10 cellular contexts compared by ENCODE assay signal in genomic region chr19:49807888-49808675, GRCh38. TPM values are rescaled to one million over a fixed set of nuclear protein-coding genes. Genes with fewer than 3 reads are reported as not detected.
DNase-seq lines count a peak whose midpoint lies in the region; ATAC-seq and TF ChIP-seq lines count a peak whose summit lies in the region.
"Had no signal": no experiment of that assay in that cellular context is flagged by ENCODE, and none has a peak within 500 bp of the region (broad histone marks: within the 10 kb centered on the region; RNA-seq: fewer than 3 reads in every experiment).

No MANE protein-coding gene starts in this region.

- H3K9me3 Mint-ChIP-seq in brain, result no peaks in the 10 kb centered on the region

- TF ChIP-seq CTCF in cardiac muscle cell (IDR thresholded peaks at IDR 0.05; ENCODE audit: low read depth, low read length) (no peak), brain (conservative IDR thresholded peaks at IDR 0.05) (no peak), vagina (IDR thresholded peaks at IDR 0.05) (no peak), GM10266 (IDR thresholded peaks at IDR 0.05; ENCODE audit: control insufficient read depth, insufficient read depth, low read depth, missing control alignments) (no peak)

- peaks cover 5% of the 10 kb centered on the region for H3K4me1 ChIP-seq in cardiac muscle cell (ENCODE audit: low read depth)
- H3K4me1 ChIP-seq in muscle layer of colon (ENCODE audit: insufficient read depth, low read length), result peaks cover 25% of the 10 kb centered on the region
- peaks cover 30% of the 10 kb centered on the region for H3K4me1 ChIP-seq in vagina
- no peaks in the 10 kb centered on the region for H3K4me1 ChIP-seq in SJCRH30

- no peak for TF ChIP-seq POLR2A in vagina (IDR thresholded peaks at IDR 0.05)

- H3K27ac ChIP-seq in cardiac muscle cell (peak overlapping the region; percentile 7), muscle layer of colon (ENCODE audit: low read depth, low read length) (peak overlapping the region; percentile 72), vagina (peak overlapping the region; percentile 90), SJCRH30 (no peak overlapping the region)

- no peaks in the 10 kb centered on the region for H3K27me3 ChIP-seq in cardiac muscle cell
- no peaks in the 10 kb centered on the region for H3K27me3 ChIP-seq in muscle layer of colon (ENCODE audit: control insufficient read depth in 1 of 2, insufficient read depth in 2 of 2, low read length in 2 of 2)
- no peaks in the 10 kb centered on the region for H3K27me3 ChIP-seq in vagina
- H3K27me3 ChIP-seq in SJCRH30, result no peaks in the 10 kb centered on the region
- H3K27me3 ChIP-seq: MG63 had no signal

- H3K27ac Mint-ChIP-seq in brain, result peak overlapping the region; percentile 66 to 98 (median 90)

- no peak overlapping the region for H3K4me3 ChIP-seq in cardiac muscle cell
- peak overlapping the region in 1 of 2 donors; percentile 72 for H3K4me3 ChIP-seq in muscle layer of colon (ENCODE audit: low read depth in 1 of 2, low read length in 2 of 2)
- peak overlapping the region; percentile 66 to 92 for H3K4me3 ChIP-seq in vagina
- H3K4me3 ChIP-seq in SJCRH30, result no peak overlapping the region
- H3K4me3 ChIP-seq: MG63 had no signal

- ATAC-seq in GM18858 (IDR thresholded peaks at IDR 0.05; ENCODE audit: unreplicated experiment), result no peak

- no peaks in the 10 kb centered on the region for H3K27me3 Mint-ChIP-seq in brain

- peaks cover 40% of the 10 kb centered on the region for H3K4me1 Mint-ChIP-seq in brain

- intact Hi-C loops in cardiac septum (cut with DNase I), result loop anchor here (5.0 kb wide), 1 partner anchor 126 kb away; no protein-coding TSS in a partner anchor
- intact Hi-C loops in vagina (cut with DNase I), result loop anchor here (5.0 kb wide), 1 partner anchor 41 kb away; the partner anchor contains the start of gene AP2A1

- peak overlapping the region in 4 of 5 experiments; percentile 84 to 91 (median 87) for H3K4me3 Mint-ChIP-seq in brain

- H3K9me3 ChIP-seq in cardiac muscle cell (ENCODE audit: low read depth) (no peaks in the 10 kb centered on the region), muscle layer of colon (ENCODE audit: low read length) (no peaks in the 10 kb centered on the region), vagina (no peaks in the 10 kb centered on the region), SJCRH30 (replicated peaks) (no peaks in the 10 kb centered on the region)
- H3K9me3 ChIP-seq: MG63 had no signal

- no peak for DNase-seq in cardiac muscle cell (ENCODE audit: low read depth in 1 of 2, low spot score in 1 of 2)
- no peak for DNase-seq in cardiac septum (ENCODE audit: low spot score)
- DNase-seq in vagina (ENCODE audit: extremely low spot score in 2 of 2), result no peak
- DNase-seq in GM10266 (ENCODE audit: extremely low spot score), result no peak
- no peak for DNase-seq in SJCRH30
- DNase-seq: DMS 273 treated with DMSO at 0.1 percent for 48 hours had no signal

- H3K9ac ChIP-seq in muscle layer of colon (ENCODE audit: low read length), result no peak overlapping the region

- H3K36me3 Mint-ChIP-seq in brain, result peaks cover 14% of the 10 kb centered on the region

- peaks cover 8% of the 10 kb centered on the region for H3K36me3 ChIP-seq in cardiac muscle cell
- peaks cover 26% of the 10 kb centered on the region for H3K36me3 ChIP-seq in muscle layer of colon (ENCODE audit: insufficient read depth, low read length)
- H3K36me3 ChIP-seq in vagina, result peaks cover 0 to 25% of the 10 kb centered on the region in 2 donors
- H3K36me3 ChIP-seq in SJCRH30, result peaks cover 26% of the 10 kb centered on the region

RNA-seq across cellular contexts. Expression of gene FUZ, which starts 5.0 kb away (rescaled TPM):
- total RNA-seq in cardiac muscle cell, result 37.8 and 60.8 TPM in 2 replicates
- 35.6 and 39.0 TPM in 2 replicates for polyA plus RNA-seq in cardiac muscle cell
- 13.7 TPM for total RNA-seq in cardiac septum
- polyA plus RNA-seq in brain (ENCODE audit: insufficient read depth, low read depth, low replicate concordance), result 89.3 TPM
- 11.5 TPM for total RNA-seq in vagina
- 27.6 and 27.9 TPM in 2 replicates for total RNA-seq in SJCRH30 (2014; rRNA removed; shearing (Covaris generic))

RNA-seq across cellular contexts. Expression of gene MED25, which starts 10.0 kb away (rescaled TPM):
- total RNA-seq in cardiac muscle cell, result 68.7 and 83.7 TPM in 2 replicates
- 69.9 and 73.2 TPM in 2 replicates for polyA plus RNA-seq in cardiac muscle cell
- total RNA-seq in cardiac septum, result 33.0 TPM
- 96.6 TPM for polyA plus RNA-seq in brain (ENCODE audit: insufficient read depth, low read depth, low replicate concordance)
- 25.0 TPM for total RNA-seq in vagina
- total RNA-seq in SJCRH30 (2014; rRNA removed; shearing (Covaris generic)), result 22.2 and 27.4 TPM in 2 replicates

RNA-seq across cellular contexts. Expression of gene AP2A1, which starts 41.3 kb away (rescaled TPM):
- total RNA-seq in cardiac muscle cell, result 152 and 153 TPM in 2 replicates
- 64.2 and 78.0 TPM in 2 replicates for polyA plus RNA-seq in cardiac muscle cell
- total RNA-seq in cardiac septum, result 63.9 TPM
- polyA plus RNA-seq in brain (ENCODE audit: insufficient read depth, low read depth, low replicate concordance), result 106 TPM
- total RNA-seq in vagina, result 80.8 TPM
- 66.5 and 68.8 TPM in 2 replicates for total RNA-seq in SJCRH30 (2014; rRNA removed; shearing (Covaris generic))

RNA-seq across cellular contexts. Expression of gene PTOV1, which starts 42.9 kb away (rescaled TPM):
- total RNA-seq in cardiac muscle cell (290 and 380 TPM in 2 replicates), cardiac septum (95.8 TPM), vagina (109 TPM)
- polyA plus RNA-seq in cardiac muscle cell (445 and 583 TPM in 2 replicates), brain (ENCODE audit: insufficient read depth, low read depth, low replicate concordance) (431 TPM)
- total RNA-seq in SJCRH30 (2014; rRNA removed; shearing (Covaris generic)), result 77.1 and 91.2 TPM in 2 replicates

RNA-seq across cellular contexts. Expression of gene TSKS, which starts 45.0 kb away (rescaled TPM):
- 0.09 TPM in 1 of 2 replicates, not detected in the other for total RNA-seq in cardiac muscle cell
- not detected in 2 replicates for polyA plus RNA-seq in cardiac muscle cell
- 0.24 TPM for total RNA-seq in cardiac septum
- not detected for polyA plus RNA-seq in brain (ENCODE audit: insufficient read depth, low read depth, low replicate concordance)
- 1.2 TPM for total RNA-seq in vagina
- total RNA-seq in SJCRH30 (2014; rRNA removed; shearing (Covaris generic)), result not detected in 2 replicates

Comparison
In these comparisons a context has a peak if more than half of its experiments do, and no peak if none do; other contexts are left out.
1. H3K4me3 ChIP-seq: peak in vagina (2 of 2); none in cardiac muscle cell (single experiment) and SJCRH30 (single experiment).